Comparison of ENCODE assay signal across 8 cellular contexts in the genomic region with DNA sequence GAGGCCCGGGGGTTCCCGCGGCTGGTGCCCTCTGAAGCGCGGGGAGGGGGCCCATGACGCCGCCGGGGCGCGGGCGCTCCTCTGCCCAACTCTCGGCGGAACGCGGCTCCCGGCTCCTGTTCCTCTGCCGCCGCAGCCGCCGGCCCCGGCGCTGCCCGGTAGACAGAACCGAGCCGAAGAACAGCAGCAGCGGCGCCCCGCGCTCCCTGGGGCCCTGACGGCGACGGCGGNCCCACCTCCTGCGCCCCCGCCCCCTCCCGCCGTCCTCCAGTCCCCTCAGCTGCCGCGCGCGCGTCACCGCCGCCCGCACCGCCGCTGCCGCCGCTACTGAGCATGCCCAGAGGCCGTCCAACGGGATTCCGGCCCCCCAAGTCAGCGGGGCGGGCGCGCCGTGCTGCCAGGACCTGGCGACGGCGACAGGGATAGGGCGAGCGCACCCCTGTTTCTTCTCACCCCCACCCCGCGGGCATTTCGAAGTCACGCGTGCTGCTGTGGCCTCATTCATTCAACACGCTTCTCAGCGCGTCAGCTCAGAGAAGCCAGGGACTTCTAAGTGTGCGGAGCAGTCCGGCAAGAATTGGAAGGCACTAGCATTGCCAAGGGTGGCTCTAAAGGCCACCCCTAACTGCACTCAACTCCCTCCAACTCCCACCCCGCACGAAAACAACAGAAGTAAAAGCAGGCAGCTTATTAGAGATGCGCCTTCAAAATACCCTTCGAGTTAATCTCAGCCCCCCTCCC. TPM values are rescaled to one million over a fixed set of nuclear protein-coding genes. Genes with fewer than 3 reads are reported as not detected.
A peak's percentile ranks its signal among the peaks of the same experiment; 100 is the strongest.
DNase-seq lines count a peak whose midpoint lies in the region; ATAC-seq and TF ChIP-seq lines count a peak whose summit lies in the region.

Gene IPMK (minus strand): TSS at position 182 of the 741 bp plus-strand sequence. CDS start 283 bp downstream, outside the sequence.

- no peaks in the 10 kb centered on the region for H3K27me3 ChIP-seq in ascending aorta
- no peaks in the 10 kb centered on the region for H3K27me3 ChIP-seq in hepatocyte

- peak within 1 kb of the TSS; percentile 87 for H3K4me2 ChIP-seq in hepatocyte

- H3K36me3 ChIP-seq in ascending aorta: no peaks in the 10 kb centered on the region
- no peaks in the 10 kb centered on the region for H3K36me3 ChIP-seq in hepatocyte (replicated peaks; ENCODE audit: insufficient read depth, low read depth)

- under 1% methylated on average over 25 of the region's 76 CpGs for WGBS in hepatocyte (ENCODE audit: low lambda C conversion rate, missing lambda C conversion rate)

- TF ChIP-seq CTCF in ascending aorta (IDR thresholded peaks at IDR 0.05) (no peak), hepatocyte (IDR thresholded peaks at IDR 0.05; ENCODE audit: poor library complexity) (no peak), retinal pigment epithelial cell (conservative IDR thresholded peaks at IDR 0.05; ENCODE audit: low read depth, low read length) (no peak)

- DNase-seq in NCI-H146 (lab: John Stamatoyannopoulos, UW): peak; percentile 87
- DNase-seq in T-helper 22 cell (ENCODE audit: low read depth): peak; percentile 94
- DNase-seq in ascending aorta (ENCODE audit: low spot score in 2 of 2): peak; percentile 88 to 97
- DNase-seq in hepatocyte (ENCODE audit: low spot score): peak; percentile 97
- DNase-seq in retinal pigment epithelial cell (ENCODE audit: low read depth): peak; percentile 33
- no peak for DNase-seq in GM19238 (ENCODE audit: insufficient read length, low spot score)

- H3K4me3 ChIP-seq in ascending aorta: peak within 1 kb of the TSS; percentile 84 to 87
- peak within 1 kb of the TSS; percentile 50 for H3K4me3 ChIP-seq in hepatocyte
- peak within 1 kb of the TSS; percentile 83 for H3K4me3 ChIP-seq in retinal pigment epithelial cell (ENCODE audit: low read length)

- peak within 1 kb of the TSS; percentile 96 for H3K27ac ChIP-seq in ascending aorta
- peak within 1 kb of the TSS; percentile 94 for H3K27ac ChIP-seq in hepatocyte

- H3K79me2 ChIP-seq in hepatocyte: peaks cover 62% of the 10 kb centered on the region

- ATAC-seq in GM18499 (IDR thresholded peaks at IDR 0.05; ENCODE audit: insufficient read depth, unreplicated experiment): peak; percentile 31
- peak; percentile 43 for ATAC-seq in HG02870 (IDR thresholded peaks at IDR 0.05; ENCODE audit: unreplicated experiment)

- intact Hi-C loops in ascending aorta (cut with DNase I): loop anchor here (2.0 to 10.0 kb wide), 5 partner anchors 69 to 1639 kb away; partner anchors contain the start of genes CCDC6, TFAM and UBE2D1

- peaks cover 0 to 7% of the 10 kb centered on the region in 2 donors for H3K4me1 ChIP-seq in ascending aorta
- peaks cover 7% of the 10 kb centered on the region for H3K4me1 ChIP-seq in hepatocyte (ENCODE audit: insufficient read depth)

- H3K9me2 ChIP-seq in hepatocyte (replicated peaks; ENCODE audit: insufficient read depth): no peaks in the 10 kb centered on the region

- H4K20me1 ChIP-seq in hepatocyte (ENCODE audit: insufficient read depth, poor library complexity, severe bottlenecking): no peaks in the 10 kb centered on the region

- H3K9me3 ChIP-seq in ascending aorta (no peaks in the 10 kb centered on the region), hepatocyte (ENCODE audit: low read depth) (no peaks in the 10 kb centered on the region)

- peak within 1 kb of the TSS; percentile 73 for H2AFZ ChIP-seq in hepatocyte

RNA-seq across cellular contexts. Expression of gene IPMK, which starts in this region (rescaled TPM):
- total RNA-seq in ascending aorta (2.8 TPM), hepatocyte (15.1 and 17.5 TPM in 2 replicates)
- 2.9 and 3.5 TPM in 2 replicates for polyA plus RNA-seq in hepatocyte
